Comparison of ENCODE assay signal across 22 cellular contexts in genomic region chr13:112580211-112580610, GRCh38.
"Had no signal": no experiment of that assay in that cellular context is flagged by ENCODE, and none has a peak within 500 bp of the region (broad histone marks: within the 10 kb centered on the region; RNA-seq: fewer than 3 reads in every experiment).

No MANE protein-coding gene starts in this region.

- ATAC-seq: foreskin keratinocyte; gastroesophageal sphincter; left lobe of liver; lower lobe of right lung; naive thymus-derived CD4-positive, alpha-beta T cell had no signal

- H3K27me3 Mint-ChIP-seq: naive thymus-derived CD4-positive, alpha-beta T cell had no signal

- H3K27ac ChIP-seq: coronary artery, dorsolateral prefrontal cortex, foreskin keratinocyte, heart left ventricle, hepatocyte, left ventricle myocardium inferior, lower lobe of right lung had no signal

- H3K4me3 Mint-ChIP-seq: immature natural killer cell; naive thymus-derived CD4-positive, alpha-beta T cell had no signal

- H3K4me2 ChIP-seq: hepatocyte had no signal

- H3K9me3 Mint-ChIP-seq: immature natural killer cell had no signal

- H3K36me3 ChIP-seq: esophagus muscularis mucosa, gastroesophageal sphincter, heart left ventricle, left ventricle myocardium inferior, lower lobe of right lung had no signal

- H3K9me3 ChIP-seq: esophagus muscularis mucosa, gastroesophageal sphincter, left ventricle myocardium inferior, lower lobe of right lung had no signal

- DNase-seq: dermis blood vessel endothelial cell; dorsolateral prefrontal cortex; effector CD4-positive, alpha-beta T cell; effector memory CD4-positive, alpha-beta T cell; foreskin keratinocyte; heart left ventricle; hypothalamus; immature natural killer cell; islet precursor cell; kidney; kidney glomerular epithelial cell; left colon; left ventricle myocardium inferior; lower lobe of right lung; mesendoderm; midbrain; naive thymus-derived CD4-positive, alpha-beta T cell had no signal

- H2AFZ ChIP-seq: hepatocyte had no signal

- H3K27me3 ChIP-seq: dorsolateral prefrontal cortex, esophagus muscularis mucosa, foreskin keratinocyte, gastroesophageal sphincter, heart left ventricle, hepatocyte had no signal

- H3K4me3 ChIP-seq: coronary artery, dorsolateral prefrontal cortex, esophagus muscularis mucosa, gastroesophageal sphincter, heart left ventricle, hepatocyte, left ventricle myocardium inferior, lower lobe of right lung had no signal
